Comparison of ENCODE assay signal across 9 cellular contexts in the genomic region with DNA sequence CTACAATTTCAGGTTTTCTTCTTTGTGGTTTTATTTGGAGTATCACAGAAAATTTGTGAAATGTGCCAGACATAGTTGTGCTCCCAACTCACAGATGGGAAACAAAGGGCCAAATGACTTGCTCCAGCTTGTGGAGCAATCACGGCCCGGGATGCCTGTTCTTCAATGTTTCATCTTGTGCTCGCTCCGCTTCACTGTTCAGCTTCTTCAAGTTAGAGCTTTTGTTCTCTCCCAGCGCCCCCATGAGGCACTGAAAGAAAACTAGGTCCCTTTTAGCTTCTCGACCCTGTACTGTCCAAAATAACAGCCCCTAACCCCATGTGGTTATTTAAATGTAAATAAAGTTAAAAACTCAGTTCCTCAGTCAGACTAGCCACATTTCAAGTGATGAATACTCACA.
A peak's percentile ranks its signal among the peaks of the same experiment; 100 is the strongest.
DNase-seq lines count a peak whose midpoint lies in the region; ATAC-seq and TF ChIP-seq lines count a peak whose summit lies in the region.
"Had no signal": no experiment of that assay in that cellular context is flagged by ENCODE, and none has a peak within 500 bp of the region (broad histone marks: within the 10 kb centered on the region; RNA-seq: fewer than 3 reads in every experiment).

No MANE protein-coding gene starts in this region.

- no peak overlapping the region for H3K27ac Mint-ChIP-seq in WTC11

- H3K9me3 Mint-ChIP-seq in WTC11 = peaks cover 5% of the 10 kb centered on the region; the same call in 1 of the 2 replicates

- H3K36me3 Mint-ChIP-seq in WTC11 = no peaks in the 10 kb centered on the region

- H3K4me1 Mint-ChIP-seq in WTC11 = peaks cover 28% of the 10 kb centered on the region

- POLR2A ChIA-PET in WTC11 (lab: Charles Lee) = no interaction called here

- in situ Hi-C loops in KBM-7 (cut with MboI; ENCODE audit: low pct_unique_long_range_greater_than_20kb, low sequenced_read_pairs) = no loop called here

- TF ChIP-seq CTCF in WTC11 (IDR thresholded peaks at IDR 0.05) (no peak), GM10266 (IDR thresholded peaks at IDR 0.05; ENCODE audit: control insufficient read depth, insufficient read depth, low read depth, missing control alignments) (no peak)

- DNase-seq in DMS53 (lab: John Stamatoyannopoulos, UW) (peak; percentile 51), KBM-7 (peak; percentile 3), WTC11 (ENCODE audit: low spot score) (peak; percentile 53), inferior parietal cortex (ENCODE audit: extremely low spot score) (peak; percentile 25), GM10266 (ENCODE audit: extremely low spot score) (no peak)
- DNase-seq: sigmoid colon had no signal

- H3K4me3 Mint-ChIP-seq in WTC11 = peak overlapping the region; percentile 33

- peaks cover 4% of the 10 kb centered on the region; the same call in 1 of the 2 replicates for H3K27me3 Mint-ChIP-seq in WTC11 (ENCODE audit: low read depth)

- CTCF ChIA-PET in WTC11 (lab: Charles Lee) = interaction anchor here (0.6 to 3.7 kb wide), 21 partner anchors 16 to 629 kb away, joined by 3 to 33 read pairs (median 4); partner anchors contain the start of gene STXBP6

- ATAC-seq in WTC11 (peak; percentile 98), GM21360 (IDR thresholded peaks at IDR 0.05; ENCODE audit: unreplicated experiment) (no peak), esophagus mucosa (no peak), HG03342 (IDR thresholded peaks at IDR 0.05; ENCODE audit: unreplicated experiment) (no peak)

TF ChIP-seq in WTC11, 78 proteins besides CTCF, POLR2A, EP300 and RAD21 (continues in another document):
- no peak for TF ChIP-seq CREB1 (CRISPR knock-in tag; IDR thresholded peaks at IDR 0.05)
- no peak for TF ChIP-seq ZNF121 (CRISPR knock-in tag; IDR thresholded peaks at IDR 0.05)
- TF ChIP-seq, protein P1, sequence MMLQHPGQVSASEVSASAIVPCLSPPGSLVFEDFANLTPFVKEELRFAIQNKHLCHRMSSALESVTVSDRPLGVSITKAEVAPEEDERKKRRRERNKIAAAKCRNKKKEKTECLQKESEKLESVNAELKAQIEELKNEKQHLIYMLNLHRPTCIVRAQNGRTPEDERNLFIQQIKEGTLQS (CRISPR knock-in tag; conservative IDR thresholded peaks at IDR 0.05) = no peak
- TF ChIP-seq ZNF396 (CRISPR knock-in tag; IDR thresholded peaks at IDR 0.05; ENCODE audit: borderline replicate concordance) = no peak
- no peak for TF ChIP-seq ETV6 (CRISPR knock-in tag; IDR thresholded peaks at IDR 0.05)
- TF ChIP-seq IRF2 (CRISPR knock-in tag; IDR thresholded peaks at IDR 0.05; ENCODE audit: borderline replicate concordance, low read depth) = no peak
- TF ChIP-seq, protein P2, sequence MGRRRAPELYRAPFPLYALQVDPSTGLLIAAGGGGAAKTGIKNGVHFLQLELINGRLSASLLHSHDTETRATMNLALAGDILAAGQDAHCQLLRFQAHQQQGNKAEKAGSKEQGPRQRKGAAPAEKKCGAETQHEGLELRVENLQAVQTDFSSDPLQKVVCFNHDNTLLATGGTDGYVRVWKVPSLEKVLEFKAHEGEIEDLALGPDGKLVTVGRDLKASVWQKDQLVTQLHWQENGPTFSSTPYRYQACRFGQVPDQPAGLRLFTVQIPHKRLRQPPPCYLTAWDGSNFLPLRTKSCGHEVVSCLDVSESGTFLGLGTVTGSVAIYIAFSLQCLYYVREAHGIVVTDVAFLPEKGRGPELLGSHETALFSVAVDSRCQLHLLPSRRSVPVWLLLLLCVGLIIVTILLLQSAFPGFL (CRISPR knock-in tag; IDR thresholded peaks at IDR 0.05; ENCODE audit: borderline replicate concordance) = no peak
- TF ChIP-seq, protein P3, sequence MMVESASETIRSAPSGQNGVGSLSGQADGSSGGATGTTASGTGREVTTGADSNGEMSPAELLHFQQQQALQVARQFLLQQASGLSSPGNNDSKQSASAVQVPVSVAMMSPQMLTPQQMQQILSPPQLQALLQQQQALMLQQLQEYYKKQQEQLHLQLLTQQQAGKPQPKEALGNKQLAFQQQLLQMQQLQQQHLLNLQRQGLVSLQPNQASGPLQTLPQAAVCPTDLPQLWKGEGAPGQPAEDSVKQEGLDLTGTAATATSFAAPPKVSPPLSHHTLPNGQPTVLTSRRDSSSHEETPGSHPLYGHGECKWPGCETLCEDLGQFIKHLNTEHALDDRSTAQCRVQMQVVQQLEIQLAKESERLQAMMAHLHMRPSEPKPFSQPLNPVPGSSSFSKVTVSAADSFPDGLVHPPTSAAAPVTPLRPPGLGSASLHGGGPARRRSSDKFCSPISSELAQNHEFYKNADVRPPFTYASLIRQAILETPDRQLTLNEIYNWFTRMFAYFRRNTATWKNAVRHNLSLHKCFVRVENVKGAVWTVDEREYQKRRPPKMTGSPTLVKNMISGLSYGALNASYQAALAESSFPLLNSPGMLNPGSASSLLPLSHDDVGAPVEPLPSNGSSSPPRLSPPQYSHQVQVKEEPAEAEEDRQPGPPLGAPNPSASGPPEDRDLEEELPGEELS (CRISPR knock-in tag; IDR thresholded peaks at IDR 0.05) = no peak
- TF ChIP-seq, protein P4, sequence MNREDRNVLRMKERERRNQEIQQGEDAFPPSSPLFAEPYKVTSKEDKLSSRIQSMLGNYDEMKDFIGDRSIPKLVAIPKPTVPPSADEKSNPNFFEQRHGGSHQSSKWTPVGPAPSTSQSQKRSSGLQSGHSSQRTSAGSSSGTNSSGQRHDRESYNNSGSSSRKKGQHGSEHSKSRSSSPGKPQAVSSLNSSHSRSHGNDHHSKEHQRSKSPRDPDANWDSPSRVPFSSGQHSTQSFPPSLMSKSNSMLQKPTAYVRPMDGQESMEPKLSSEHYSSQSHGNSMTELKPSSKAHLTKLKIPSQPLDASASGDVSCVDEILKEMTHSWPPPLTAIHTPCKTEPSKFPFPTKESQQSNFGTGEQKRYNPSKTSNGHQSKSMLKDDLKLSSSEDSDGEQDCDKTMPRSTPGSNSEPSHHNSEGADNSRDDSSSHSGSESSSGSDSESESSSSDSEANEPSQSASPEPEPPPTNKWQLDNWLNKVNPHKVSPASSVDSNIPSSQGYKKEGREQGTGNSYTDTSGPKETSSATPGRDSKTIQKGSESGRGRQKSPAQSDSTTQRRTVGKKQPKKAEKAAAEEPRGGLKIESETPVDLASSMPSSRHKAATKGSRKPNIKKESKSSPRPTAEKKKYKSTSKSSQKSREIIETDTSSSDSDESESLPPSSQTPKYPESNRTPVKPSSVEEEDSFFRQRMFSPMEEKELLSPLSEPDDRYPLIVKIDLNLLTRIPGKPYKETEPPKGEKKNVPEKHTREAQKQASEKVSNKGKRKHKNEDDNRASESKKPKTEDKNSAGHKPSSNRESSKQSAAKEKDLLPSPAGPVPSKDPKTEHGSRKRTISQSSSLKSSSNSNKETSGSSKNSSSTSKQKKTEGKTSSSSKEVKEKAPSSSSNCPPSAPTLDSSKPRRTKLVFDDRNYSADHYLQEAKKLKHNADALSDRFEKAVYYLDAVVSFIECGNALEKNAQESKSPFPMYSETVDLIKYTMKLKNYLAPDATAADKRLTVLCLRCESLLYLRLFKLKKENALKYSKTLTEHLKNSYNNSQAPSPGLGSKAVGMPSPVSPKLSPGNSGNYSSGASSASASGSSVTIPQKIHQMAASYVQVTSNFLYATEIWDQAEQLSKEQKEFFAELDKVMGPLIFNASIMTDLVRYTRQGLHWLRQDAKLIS (CRISPR knock-in tag; IDR thresholded peaks at IDR 0.05; ENCODE audit: borderline replicate concordance) = no peak
- no peak for TF ChIP-seq OVOL2 (CRISPR knock-in tag; IDR thresholded peaks at IDR 0.05; ENCODE audit: borderline replicate concordance)
- TF ChIP-seq USF1 (CRISPR knock-in tag; IDR thresholded peaks at IDR 0.05) = no peak
- TF ChIP-seq, protein P5, sequence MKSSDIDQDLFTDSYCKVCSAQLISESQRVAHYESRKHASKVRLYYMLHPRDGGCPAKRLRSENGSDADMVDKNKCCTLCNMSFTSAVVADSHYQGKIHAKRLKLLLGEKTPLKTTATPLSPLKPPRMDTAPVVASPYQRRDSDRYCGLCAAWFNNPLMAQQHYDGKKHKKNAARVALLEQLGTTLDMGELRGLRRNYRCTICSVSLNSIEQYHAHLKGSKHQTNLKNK (CRISPR knock-in tag; IDR thresholded peaks at IDR 0.05) = no peak
- TF ChIP-seq ATF2 (CRISPR knock-in tag; IDR thresholded peaks at IDR 0.05; ENCODE audit: borderline replicate concordance, low read depth) = no peak
- TF ChIP-seq NFATC4 (CRISPR knock-in tag; IDR thresholded peaks at IDR 0.05) = no peak
- no peak for TF ChIP-seq ELF4 (CRISPR knock-in tag; IDR thresholded peaks at IDR 0.05; ENCODE audit: low read depth)
- no peak for TF ChIP-seq HMGA2 (CRISPR knock-in tag; IDR thresholded peaks at IDR 0.05)
- TF ChIP-seq, protein P6, sequence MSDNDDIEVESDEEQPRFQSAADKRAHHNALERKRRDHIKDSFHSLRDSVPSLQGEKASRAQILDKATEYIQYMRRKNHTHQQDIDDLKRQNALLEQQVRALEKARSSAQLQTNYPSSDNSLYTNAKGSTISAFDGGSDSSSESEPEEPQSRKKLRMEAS (CRISPR knock-in tag; IDR thresholded peaks at IDR 0.05) = no peak
- no peak for TF ChIP-seq ATF1 (CRISPR knock-in tag; IDR thresholded peaks at IDR 0.05)
